ENCODE assay signal across 1 cellular context in the genomic region with DNA sequence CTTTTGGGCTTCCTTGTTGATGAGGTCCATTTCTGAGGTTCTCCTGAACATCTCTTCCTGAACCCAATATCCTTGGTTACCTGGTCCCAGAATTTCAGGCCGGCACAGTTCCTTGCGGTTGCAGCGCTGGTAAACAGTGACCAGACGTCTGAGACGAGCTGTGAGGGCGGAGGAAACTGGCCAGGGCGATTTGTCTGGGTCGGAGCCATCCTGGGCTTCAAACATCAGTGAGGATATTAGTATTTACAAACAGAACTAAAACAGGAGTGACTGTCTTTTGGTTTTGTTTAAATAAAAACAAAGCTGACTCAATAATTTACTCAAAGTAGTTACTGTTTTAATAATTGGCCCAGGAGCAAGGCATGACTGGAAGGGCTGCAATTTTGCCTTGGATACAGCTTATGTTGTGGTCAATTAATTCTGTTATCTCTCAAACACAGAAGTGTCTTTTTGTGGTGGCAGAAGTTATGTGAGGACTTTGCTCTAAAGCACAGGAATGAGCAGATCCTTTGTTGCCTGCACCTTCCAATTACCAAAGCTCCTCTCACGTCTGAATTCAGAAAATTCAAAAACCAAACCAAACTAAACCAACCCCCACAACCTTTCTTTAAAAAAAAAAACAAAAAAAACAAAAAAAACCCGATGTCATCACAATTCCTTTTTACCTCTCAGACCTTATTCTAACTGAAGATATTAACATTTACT.
TF ChIP-seq lines count a peak whose summit lies in the region.

No MANE protein-coding gene starts in this region.

TF ChIP-seq in HepG2, 621 proteins besides CTCF, POLR2A, EP300 and RAD21 (continued from another document and continues in another):
- TF ChIP-seq FOXP4 (CRISPR knock-in tag; IDR thresholded peaks at IDR 0.05) (peak; percentile 71), BRCA1 (CRISPR knock-in tag; IDR thresholded peaks at IDR 0.05) (no peak), ZNF460 (CRISPR knock-in tag; IDR thresholded peaks at IDR 0.05; ENCODE audit: borderline replicate concordance) (no peak), ZMAT5 (CRISPR knock-in tag; IDR thresholded peaks at IDR 0.05; ENCODE audit: borderline replicate concordance, low read depth) (no peak), KLF11 (CRISPR knock-in tag; IDR thresholded peaks at IDR 0.05) (no peak), RBAK (CRISPR knock-in tag; IDR thresholded peaks at IDR 0.05) (no peak), RFX5 (IDR thresholded peaks at IDR 0.05; ENCODE audit: low read depth, low read length) (peak; percentile 88), ZNF235 (CRISPR knock-in tag; IDR thresholded peaks at IDR 0.05; ENCODE audit: borderline replicate concordance) (no peak), MIXL1 (CRISPR knock-in tag; IDR thresholded peaks at IDR 0.05) (peak; percentile 79), ZFP90 (CRISPR knock-in tag; IDR thresholded peaks at IDR 0.05; ENCODE audit: borderline replicate concordance) (no peak), MTERF4 (CRISPR knock-in tag; IDR thresholded peaks at IDR 0.05) (peak; percentile 24; the same call in 1 of the 2 replicates), FLYWCH1 (CRISPR knock-in tag; IDR thresholded peaks at IDR 0.05) (no peak), ZKSCAN8 (CRISPR knock-in tag; IDR thresholded peaks at IDR 0.05; ENCODE audit: borderline replicate concordance) (0 out of 2 replicates have a peak, but pooled peaks have one; percentile 15), JARID2 (CRISPR knock-in tag; IDR thresholded peaks at IDR 0.05; ENCODE audit: insufficient replicate concordance) (no peak), HMG20A (CRISPR knock-in tag; IDR thresholded peaks at IDR 0.05; ENCODE audit: borderline replicate concordance) (0 out of 2 replicates have a peak, but pooled peaks have one; percentile 25), MZF1 (CRISPR knock-in tag; IDR thresholded peaks at IDR 0.05; ENCODE audit: borderline replicate concordance) (no peak), FOSL1 (CRISPR knock-in tag; IDR thresholded peaks at IDR 0.05; ENCODE audit: borderline replicate concordance) (no peak), RAD51 (IDR thresholded peaks at IDR 0.05; ENCODE audit: borderline replicate concordance) (no peak), ZNF790 (CRISPR knock-in tag; IDR thresholded peaks at IDR 0.05; ENCODE audit: borderline replicate concordance) (no peak), TMF1 (CRISPR knock-in tag; IDR thresholded peaks at IDR 0.05; ENCODE audit: low read depth) (no peak), ARNT (IDR thresholded peaks at IDR 0.05) (no peak), DNMT1 (CRISPR knock-in tag; IDR thresholded peaks at IDR 0.05) (no peak), ZNF367 (CRISPR knock-in tag; IDR thresholded peaks at IDR 0.05; ENCODE audit: borderline replicate concordance) (no peak), IKZF4 (CRISPR knock-in tag; IDR thresholded peaks at IDR 0.05; ENCODE audit: borderline replicate concordance, low read depth, not compliant biosample characterization) (no peak), MIER2 (CRISPR knock-in tag; IDR thresholded peaks at IDR 0.05) (no peak), ETV6 (CRISPR knock-in tag; conservative IDR thresholded peaks at IDR 0.05) (no peak), HNF4A (CRISPR knock-in tag; IDR thresholded peaks at IDR 0.05) (peak; percentile 62), SP140L (CRISPR knock-in tag; IDR thresholded peaks at IDR 0.05; ENCODE audit: borderline replicate concordance) (no peak), STAT5B (CRISPR knock-in tag; IDR thresholded peaks at IDR 0.05) (no peak), MYNN (CRISPR knock-in tag; IDR thresholded peaks at IDR 0.05; ENCODE audit: low read depth) (no peak), MAFF (IDR thresholded peaks at IDR 0.05; ENCODE audit: low read depth, low read length) (peak; percentile 33; the same call in 1 of the 2 replicates), TRAFD1 (CRISPR knock-in tag; IDR thresholded peaks at IDR 0.05; ENCODE audit: borderline replicate concordance) (no peak), GATAD2A (CRISPR knock-in tag; IDR thresholded peaks at IDR 0.05) (no peak), SP1 (IDR thresholded peaks at IDR 0.05) (no peak), SP1 (CRISPR knock-in tag; IDR thresholded peaks at IDR 0.05) (no peak), ZSCAN30 (CRISPR knock-in tag; IDR thresholded peaks at IDR 0.05) (no peak), CREB1 (IDR thresholded peaks at IDR 0.05) (no peak), CREB1 (CRISPR knock-in tag; IDR thresholded peaks at IDR 0.05) (peak; percentile 39; the same call in 1 of the 2 replicates), ZNF710 (CRISPR knock-in tag; IDR thresholded peaks at IDR 0.05; ENCODE audit: borderline replicate concordance) (no peak), NFYC (CRISPR knock-in tag; IDR thresholded peaks at IDR 0.05) (no peak), ZNF326 (CRISPR knock-in tag; IDR thresholded peaks at IDR 0.05; ENCODE audit: borderline replicate concordance) (no peak), POLR2AphosphoS2 (IDR thresholded peaks at IDR 0.05; ENCODE audit: low read depth, low read length) (no peak), ZNF17 (CRISPR knock-in tag; IDR thresholded peaks at IDR 0.05) (no peak)
- TF ChIP-seq, protein P1, sequence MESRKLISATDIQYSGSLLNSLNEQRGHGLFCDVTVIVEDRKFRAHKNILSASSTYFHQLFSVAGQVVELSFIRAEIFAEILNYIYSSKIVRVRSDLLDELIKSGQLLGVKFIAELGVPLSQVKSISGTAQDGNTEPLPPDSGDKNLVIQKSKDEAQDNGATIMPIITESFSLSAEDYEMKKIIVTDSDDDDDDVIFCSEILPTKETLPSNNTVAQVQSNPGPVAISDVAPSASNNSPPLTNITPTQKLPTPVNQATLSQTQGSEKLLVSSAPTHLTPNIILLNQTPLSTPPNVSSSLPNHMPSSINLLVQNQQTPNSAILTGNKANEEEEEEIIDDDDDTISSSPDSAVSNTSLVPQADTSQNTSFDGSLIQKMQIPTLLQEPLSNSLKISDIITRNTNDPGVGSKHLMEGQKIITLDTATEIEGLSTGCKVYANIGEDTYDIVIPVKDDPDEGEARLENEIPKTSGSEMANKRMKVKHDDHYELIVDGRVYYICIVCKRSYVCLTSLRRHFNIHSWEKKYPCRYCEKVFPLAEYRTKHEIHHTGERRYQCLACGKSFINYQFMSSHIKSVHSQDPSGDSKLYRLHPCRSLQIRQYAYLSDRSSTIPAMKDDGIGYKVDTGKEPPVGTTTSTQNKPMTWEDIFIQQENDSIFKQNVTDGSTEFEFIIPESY (CRISPR knock-in tag; IDR thresholded peaks at IDR 0.05) = peak; percentile 94
- TF ChIP-seq, protein P2, sequence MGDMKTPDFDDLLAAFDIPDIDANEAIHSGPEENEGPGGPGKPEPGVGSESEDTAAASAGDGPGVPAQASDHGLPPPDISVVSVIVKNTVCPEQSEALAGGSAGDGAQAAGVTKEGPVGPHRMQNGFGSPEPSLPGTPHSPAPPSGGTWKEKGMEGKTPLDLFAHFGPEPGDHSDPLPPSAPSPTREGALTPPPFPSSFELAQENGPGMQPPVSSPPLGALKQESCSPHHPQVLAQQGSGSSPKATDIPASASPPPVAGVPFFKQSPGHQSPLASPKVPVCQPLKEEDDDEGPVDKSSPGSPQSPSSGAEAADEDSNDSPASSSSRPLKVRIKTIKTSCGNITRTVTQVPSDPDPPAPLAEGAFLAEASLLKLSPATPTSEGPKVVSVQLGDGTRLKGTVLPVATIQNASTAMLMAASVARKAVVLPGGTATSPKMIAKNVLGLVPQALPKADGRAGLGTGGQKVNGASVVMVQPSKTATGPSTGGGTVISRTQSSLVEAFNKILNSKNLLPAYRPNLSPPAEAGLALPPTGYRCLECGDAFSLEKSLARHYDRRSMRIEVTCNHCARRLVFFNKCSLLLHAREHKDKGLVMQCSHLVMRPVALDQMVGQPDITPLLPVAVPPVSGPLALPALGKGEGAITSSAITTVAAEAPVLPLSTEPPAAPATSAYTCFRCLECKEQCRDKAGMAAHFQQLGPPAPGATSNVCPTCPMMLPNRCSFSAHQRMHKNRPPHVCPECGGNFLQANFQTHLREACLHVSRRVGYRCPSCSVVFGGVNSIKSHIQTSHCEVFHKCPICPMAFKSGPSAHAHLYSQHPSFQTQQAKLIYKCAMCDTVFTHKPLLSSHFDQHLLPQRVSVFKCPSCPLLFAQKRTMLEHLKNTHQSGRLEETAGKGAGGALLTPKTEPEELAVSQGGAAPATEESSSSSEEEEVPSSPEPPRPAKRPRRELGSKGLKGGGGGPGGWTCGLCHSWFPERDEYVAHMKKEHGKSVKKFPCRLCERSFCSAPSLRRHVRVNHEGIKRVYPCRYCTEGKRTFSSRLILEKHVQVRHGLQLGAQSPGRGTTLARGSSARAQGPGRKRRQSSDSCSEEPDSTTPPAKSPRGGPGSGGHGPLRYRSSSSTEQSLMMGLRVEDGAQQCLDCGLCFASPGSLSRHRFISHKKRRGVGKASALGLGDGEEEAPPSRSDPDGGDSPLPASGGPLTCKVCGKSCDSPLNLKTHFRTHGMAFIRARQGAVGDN (CRISPR knock-in tag; IDR thresholded peaks at IDR 0.05) = peak; percentile 43
- TF ChIP-seq, protein P3, sequence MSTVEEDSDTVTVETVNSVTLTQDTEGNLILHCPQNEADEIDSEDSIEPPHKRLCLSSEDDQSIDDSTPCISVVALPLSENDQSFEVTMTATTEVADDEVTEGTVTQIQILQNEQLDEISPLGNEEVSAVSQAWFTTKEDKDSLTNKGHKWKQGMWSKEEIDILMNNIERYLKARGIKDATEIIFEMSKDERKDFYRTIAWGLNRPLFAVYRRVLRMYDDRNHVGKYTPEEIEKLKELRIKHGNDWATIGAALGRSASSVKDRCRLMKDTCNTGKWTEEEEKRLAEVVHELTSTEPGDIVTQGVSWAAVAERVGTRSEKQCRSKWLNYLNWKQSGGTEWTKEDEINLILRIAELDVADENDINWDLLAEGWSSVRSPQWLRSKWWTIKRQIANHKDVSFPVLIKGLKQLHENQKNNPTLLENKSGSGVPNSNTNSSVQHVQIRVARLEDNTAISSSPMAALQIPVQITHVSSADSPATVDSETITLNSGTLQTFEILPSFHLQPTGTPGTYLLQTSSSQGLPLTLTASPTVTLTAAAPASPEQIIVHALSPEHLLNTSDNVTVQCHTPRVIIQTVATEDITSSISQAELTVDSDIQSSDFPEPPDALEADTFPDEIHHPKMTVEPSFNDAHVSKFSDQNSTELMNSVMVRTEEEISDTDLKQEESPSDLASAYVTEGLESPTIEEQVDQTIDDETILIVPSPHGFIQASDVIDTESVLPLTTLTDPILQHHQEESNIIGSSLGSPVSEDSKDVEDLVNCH (CRISPR knock-in tag; IDR thresholded peaks at IDR 0.05) = no peak
- TF ChIP-seq, protein P4, sequence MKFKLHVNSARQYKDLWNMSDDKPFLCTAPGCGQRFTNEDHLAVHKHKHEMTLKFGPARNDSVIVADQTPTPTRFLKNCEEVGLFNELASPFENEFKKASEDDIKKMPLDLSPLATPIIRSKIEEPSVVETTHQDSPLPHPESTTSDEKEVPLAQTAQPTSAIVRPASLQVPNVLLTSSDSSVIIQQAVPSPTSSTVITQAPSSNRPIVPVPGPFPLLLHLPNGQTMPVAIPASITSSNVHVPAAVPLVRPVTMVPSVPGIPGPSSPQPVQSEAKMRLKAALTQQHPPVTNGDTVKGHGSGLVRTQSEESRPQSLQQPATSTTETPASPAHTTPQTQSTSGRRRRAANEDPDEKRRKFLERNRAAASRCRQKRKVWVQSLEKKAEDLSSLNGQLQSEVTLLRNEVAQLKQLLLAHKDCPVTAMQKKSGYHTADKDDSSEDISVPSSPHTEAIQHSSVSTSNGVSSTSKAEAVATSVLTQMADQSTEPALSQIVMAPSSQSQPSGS (CRISPR knock-in tag; IDR thresholded peaks at IDR 0.05) = no peak
